In genomic region chr3:124491098-124491497, GRCh38 we compare ENCODE assay signal across 25 cellular contexts.
DNase-seq lines count a peak whose midpoint lies in the region; ATAC-seq, FAIRE-seq and TF ChIP-seq lines count a peak whose summit lies in the region.
"Had no signal": no experiment of that assay in that cellular context is flagged by ENCODE, and none has a peak within 500 bp of the region (broad histone marks: within the 10 kb centered on the region; RNA-seq: fewer than 3 reads in every experiment).

No MANE protein-coding gene starts in this region.

- H3K9me3 Mint-ChIP-seq in GM23338 = no peaks in the 10 kb centered on the region
- H3K9me3 Mint-ChIP-seq in glutamatergic neuron (ENCODE audit: unreplicated experiment) = peaks cover 18% of the 10 kb centered on the region
- H3K9me3 Mint-ChIP-seq: CD4-positive, alpha-beta T cell had no signal

- no peaks in the 10 kb centered on the region for H3F3A ChIP-seq in GM23338 (replicated peaks; ENCODE audit: low read depth)

- H3K4me1 ChIP-seq in GM23338 (ENCODE audit: insufficient read depth) (peaks cover 4% of the 10 kb centered on the region; the same call in 1 of the 2 replicates), small intestine (ENCODE audit: control insufficient read depth in 2 of 2, insufficient read depth in 1 of 2, low read depth in 1 of 2, low read length in 1 of 2) (no peaks in the 10 kb centered on the region), hepatocyte (ENCODE audit: insufficient read depth) (no peaks in the 10 kb centered on the region)

- WGBS in small intestine, 3 donors = 38 to 52% (median 39%) methylated on average over 8 of the region's 8 CpGs
- WGBS in lower leg skin, 2 donors = 62 to 69% methylated on average over 8 of the region's 8 CpGs
- 83% methylated on average over 8 of the region's 8 CpGs for WGBS in hepatocyte (ENCODE audit: low lambda C conversion rate, missing lambda C conversion rate)

- no peaks in the 10 kb centered on the region for H3K79me2 ChIP-seq in GM23338 (replicated peaks; ENCODE audit: insufficient read depth)
- H3K79me2 ChIP-seq in hepatocyte = no peaks in the 10 kb centered on the region

- H3K36me3 ChIP-seq in GM23338 (ENCODE audit: insufficient read depth) (no peaks in the 10 kb centered on the region), small intestine (ENCODE audit: control insufficient read depth in 2 of 2, insufficient read depth in 2 of 2, low read length in 2 of 2) (no peaks in the 10 kb centered on the region), hepatocyte (replicated peaks; ENCODE audit: insufficient read depth, low read depth) (no peaks in the 10 kb centered on the region)

- H4K20me1 ChIP-seq in GM23338 (replicated peaks; ENCODE audit: insufficient read depth) = no peaks in the 10 kb centered on the region
- no peaks in the 10 kb centered on the region for H4K20me1 ChIP-seq in hepatocyte (ENCODE audit: insufficient read depth, poor library complexity, severe bottlenecking)
- H4K20me1 ChIP-seq: BLaER1 had no signal

- ATAC-seq in GM23338 (no peak), GM19455 (IDR thresholded peaks at IDR 0.05; ENCODE audit: unreplicated experiment) (no peak)
- ATAC-seq: GM12878, Panc1 had no signal

- H3K36me3 Mint-ChIP-seq in GM23338 (ENCODE audit: low read depth) (no peaks in the 10 kb centered on the region), glutamatergic neuron (ENCODE audit: unreplicated experiment) (no peaks in the 10 kb centered on the region)

- H3K4me3 ChIP-seq in GM23338 (no peak overlapping the region), small intestine (ENCODE audit: low read depth in 1 of 2, low read length in 2 of 2) (no peak overlapping the region), lower leg skin (ENCODE audit: low read depth, poor library complexity, severe bottlenecking) (no peak overlapping the region), hepatocyte (no peak overlapping the region)
- H3K4me3 ChIP-seq: BLaER1, GM12878, GM23248 had no signal

- H3K4me1 Mint-ChIP-seq in GM23338 (peaks cover 7% of the 10 kb centered on the region), glutamatergic neuron (ENCODE audit: low read depth, unreplicated experiment) (peaks cover 2% of the 10 kb centered on the region)

- TF ChIP-seq CTCF in GM23338 (conservative IDR thresholded peaks at IDR 0.05; ENCODE audit: low read depth in 2 of 2) = no peak
- TF ChIP-seq CTCF in glutamatergic neuron (IDR thresholded peaks at IDR 0.05; ENCODE audit: partially characterized antibody, unreplicated experiment) = no peak
- TF ChIP-seq CTCF in lower leg skin (IDR thresholded peaks at IDR 0.05) = no peak
- no peak for TF ChIP-seq CTCF in hepatocyte (IDR thresholded peaks at IDR 0.05; ENCODE audit: poor library complexity)

- H3K27me3 Mint-ChIP-seq in GM23338 (ENCODE audit: insufficient read depth, low read depth, poor library complexity) (peaks cover 5% of the 10 kb centered on the region), glutamatergic neuron (ENCODE audit: unreplicated experiment) (peaks cover 15% of the 10 kb centered on the region)

- no peak overlapping the region for H3K27ac ChIP-seq in GM23338 (ENCODE audit: low read depth)
- H3K27ac ChIP-seq in small intestine (ENCODE audit: low read depth in 1 of 2, low read length in 1 of 2) = no peak overlapping the region
- no peak overlapping the region for H3K27ac ChIP-seq in hepatocyte
- H3K27ac ChIP-seq: BLaER1, GM23248, KMS-11 had no signal

- H3K4me3 Mint-ChIP-seq in GM23338 (no peak overlapping the region), glutamatergic neuron (ENCODE audit: unreplicated experiment) (no peak overlapping the region)
- H3K4me3 Mint-ChIP-seq: CD4-positive, alpha-beta T cell had no signal

- H3K9me3 ChIP-seq in small intestine (ENCODE audit: control insufficient read depth, low read depth) (no peaks in the 10 kb centered on the region), hepatocyte (ENCODE audit: low read depth) (no peaks in the 10 kb centered on the region)
- H3K9me3 ChIP-seq: BLaER1 had no signal

- intact Hi-C loops in lower leg skin (cut with DNase I; ENCODE audit: low total_unique reads) = no loop called here

- H3K27me3 ChIP-seq in GM23338 (ENCODE audit: insufficient read depth) (no peaks in the 10 kb centered on the region), small intestine (ENCODE audit: control insufficient read depth in 2 of 2, insufficient read depth in 2 of 2, low read length in 2 of 2) (no peaks in the 10 kb centered on the region), hepatocyte (no peaks in the 10 kb centered on the region)
- H3K27me3 ChIP-seq: BLaER1 had no signal

- H3K4me2 ChIP-seq in GM23338 (no peak overlapping the region), hepatocyte (no peak overlapping the region)
- H3K4me2 ChIP-seq: BLaER1, KMS-11 had no signal

- TF ChIP-seq POLR2A in lower leg skin (IDR thresholded peaks at IDR 0.05) = no peak

- DNase-seq in GM23338 (ENCODE audit: low spot score) (no peak), LoVo (ENCODE audit: low spot score) (peak; percentile 56), glutamatergic neuron (no peak), small intestine (peak; percentile 51), lower leg skin (ENCODE audit: low spot score in 2 of 2) (no peak), hepatocyte (ENCODE audit: low spot score) (no peak)
- DNase-seq: ACHN; CD4-positive, alpha-beta T cell; COR-L47; DMS79 treated with DMSO at 0.1 percent for 48 hours; GM23248; HCEC 1CT; IMR-90; MV-4-11; NCI-H1105 treated with DMSO at 0.1 percent for 48 hours; NCI-H2081; NCI-H2171; NCI-H345; NCI-H524; NCI-H774 had no signal

- FAIRE-seq in small intestine (lab: Jason Lieb, UNC) = no peak
- FAIRE-seq: GM12878 had no signal

- H3K27ac Mint-ChIP-seq in GM23338 (peak overlapping the region; percentile 0; the same call in 1 of the 2 replicates), glutamatergic neuron (ENCODE audit: unreplicated experiment) (peak overlapping the region; percentile 38)
- H3K27ac Mint-ChIP-seq: CD4-positive, alpha-beta T cell had no signal

- H3K9me2 ChIP-seq in GM23338 (ENCODE audit: insufficient read depth) (peaks cover 15% of the 10 kb centered on the region), hepatocyte (replicated peaks; ENCODE audit: insufficient read depth) (no peaks in the 10 kb centered on the region)

- H2AFZ ChIP-seq in GM23338 = no peak overlapping the region
- no peak overlapping the region for H2AFZ ChIP-seq in hepatocyte
- H2AFZ ChIP-seq: GM23248 had no signal

TF ChIP-seq in GM23338, 12 proteins besides CTCF, POLR2A, EP300 and RAD21 (continues in another document):
- TF ChIP-seq POLR2AphosphoS5 (IDR thresholded peaks at IDR 0.05; ENCODE audit: low read depth) (no peak), ZNF114 (CRISPR knock-in tag; IDR thresholded peaks at IDR 0.05) (no peak), EZH2phosphoT487 (IDR thresholded peaks at IDR 0.05; ENCODE audit: unreplicated experiment) (no peak)
- TF ChIP-seq, protein P1, sequence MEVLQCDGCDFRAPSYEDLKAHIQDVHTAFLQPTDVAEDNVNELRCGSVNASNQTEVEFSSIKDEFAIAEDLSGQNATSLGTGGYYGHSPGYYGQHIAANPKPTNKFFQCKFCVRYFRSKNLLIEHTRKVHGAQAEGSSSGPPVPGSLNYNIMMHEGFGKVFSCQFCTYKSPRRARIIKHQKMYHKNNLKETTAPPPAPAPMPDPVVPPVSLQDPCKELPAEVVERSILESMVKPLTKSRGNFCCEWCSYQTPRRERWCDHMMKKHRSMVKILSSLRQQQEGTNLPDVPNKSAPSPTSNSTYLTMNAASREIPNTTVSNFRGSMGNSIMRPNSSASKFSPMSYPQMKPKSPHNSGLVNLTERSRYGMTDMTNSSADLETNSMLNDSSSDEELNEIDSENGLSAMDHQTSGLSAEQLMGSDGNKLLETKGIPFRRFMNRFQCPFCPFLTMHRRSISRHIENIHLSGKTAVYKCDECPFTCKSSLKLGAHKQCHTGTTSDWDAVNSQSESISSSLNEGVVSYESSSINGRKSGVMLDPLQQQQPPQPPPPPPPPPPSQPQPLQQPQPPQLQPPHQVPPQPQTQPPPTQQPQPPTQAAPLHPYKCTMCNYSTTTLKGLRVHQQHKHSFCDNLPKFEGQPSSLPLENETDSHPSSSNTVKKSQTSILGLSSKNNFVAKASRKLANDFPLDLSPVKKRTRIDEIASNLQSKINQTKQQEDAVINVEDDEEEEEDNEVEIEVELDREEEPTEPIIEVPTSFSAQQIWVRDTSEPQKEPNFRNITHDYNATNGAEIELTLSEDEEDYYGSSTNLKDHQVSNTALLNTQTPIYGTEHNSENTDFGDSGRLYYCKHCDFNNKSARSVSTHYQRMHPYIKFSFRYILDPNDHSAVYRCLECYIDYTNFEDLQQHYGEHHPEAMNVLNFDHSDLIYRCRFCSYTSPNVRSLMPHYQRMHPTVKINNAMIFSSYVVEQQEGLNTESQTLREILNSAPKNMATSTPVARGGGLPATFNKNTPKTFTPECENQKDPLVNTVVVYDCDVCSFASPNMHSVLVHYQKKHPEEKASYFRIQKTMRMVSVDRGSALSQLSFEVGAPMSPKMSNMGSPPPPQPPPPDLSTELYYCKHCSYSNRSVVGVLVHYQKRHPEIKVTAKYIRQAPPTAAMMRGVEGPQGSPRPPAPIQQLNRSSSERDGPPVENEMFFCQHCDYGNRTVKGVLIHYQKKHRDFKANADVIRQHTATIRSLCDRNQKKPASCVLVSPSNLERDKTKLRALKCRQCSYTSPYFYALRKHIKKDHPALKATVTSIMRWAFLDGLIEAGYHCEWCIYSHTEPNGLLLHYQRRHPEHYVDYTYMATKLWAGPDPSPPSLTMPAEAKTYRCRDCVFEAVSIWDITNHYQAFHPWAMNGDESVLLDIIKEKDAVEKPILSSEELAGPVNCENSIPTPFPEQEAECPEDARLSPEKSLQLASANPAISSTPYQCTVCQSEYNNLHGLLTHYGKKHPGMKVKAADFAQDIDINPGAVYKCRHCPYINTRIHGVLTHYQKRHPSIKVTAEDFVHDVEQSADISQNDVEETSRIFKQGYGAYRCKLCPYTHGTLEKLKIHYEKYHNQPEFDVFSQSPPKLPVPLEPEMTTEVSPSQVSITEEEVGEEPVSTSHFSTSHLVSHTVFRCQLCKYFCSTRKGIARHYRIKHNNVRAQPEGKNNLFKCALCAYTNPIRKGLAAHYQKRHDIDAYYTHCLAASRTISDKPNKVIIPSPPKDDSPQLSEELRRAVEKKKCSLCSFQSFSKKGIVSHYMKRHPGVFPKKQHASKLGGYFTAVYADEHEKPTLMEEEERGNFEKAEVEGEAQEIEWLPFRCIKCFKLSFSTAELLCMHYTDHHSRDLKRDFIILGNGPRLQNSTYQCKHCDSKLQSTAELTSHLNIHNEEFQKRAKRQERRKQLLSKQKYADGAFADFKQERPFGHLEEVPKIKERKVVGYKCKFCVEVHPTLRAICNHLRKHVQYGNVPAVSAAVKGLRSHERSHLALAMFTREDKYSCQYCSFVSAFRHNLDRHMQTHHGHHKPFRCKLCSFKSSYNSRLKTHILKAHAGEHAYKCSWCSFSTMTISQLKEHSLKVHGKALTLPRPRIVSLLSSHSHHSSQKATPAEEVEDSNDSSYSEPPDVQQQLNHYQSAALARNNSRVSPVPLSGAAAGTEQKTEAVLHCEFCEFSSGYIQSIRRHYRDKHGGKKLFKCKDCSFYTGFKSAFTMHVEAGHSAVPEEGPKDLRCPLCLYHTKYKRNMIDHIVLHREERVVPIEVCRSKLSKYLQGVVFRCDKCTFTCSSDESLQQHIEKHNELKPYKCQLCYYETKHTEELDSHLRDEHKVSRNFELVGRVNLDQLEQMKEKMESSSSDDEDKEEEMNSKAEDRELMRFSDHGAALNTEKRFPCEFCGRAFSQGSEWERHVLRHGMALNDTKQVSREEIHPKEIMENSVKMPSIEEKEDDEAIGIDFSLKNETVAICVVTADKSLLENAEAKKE (CRISPR knock-in tag; IDR thresholded peaks at IDR 0.05) = no peak

Comparison
In these comparisons a context has a peak if more than half of its experiments do, and no peak if none do; other contexts are left out.
1. DNase-seq: peak in LoVo (single experiment) and small intestine (single experiment); none in GM23338 (single experiment), glutamatergic neuron (single experiment), lower leg skin (0 of 2) and hepatocyte (single experiment).